9 cellular contexts compared by ENCODE assay signal in genomic region chr1:99737016-99737415, GRCh38. TPM values are rescaled to one million over a fixed set of nuclear protein-coding genes. Genes with fewer than 3 reads are reported as not detected.
DNase-seq lines count a peak whose midpoint lies in the region; ATAC-seq and TF ChIP-seq lines count a peak whose summit lies in the region.
"Had no signal": no experiment of that assay in that cellular context is flagged by ENCODE, and none has a peak within 500 bp of the region (broad histone marks: within the 10 kb centered on the region; RNA-seq: fewer than 3 reads in every experiment).

No MANE protein-coding gene starts in this region.

- H3K4me1 ChIP-seq in RWPE2 (ENCODE audit: insufficient read depth, poor library complexity, severe bottlenecking) (no peaks in the 10 kb centered on the region), body of pancreas (no peaks in the 10 kb centered on the region)

- no peak overlapping the region for H3K4me3 Mint-ChIP-seq in progenitor cell of endocrine pancreas (ENCODE audit: low read depth)

- intact Hi-C loops in body of pancreas (cut with DNase I): no loop called here

- no peaks in the 10 kb centered on the region for H3K9me3 ChIP-seq in RWPE2 (ENCODE audit: severe bottlenecking)
- no peaks in the 10 kb centered on the region for H3K9me3 ChIP-seq in body of pancreas

- H3K27me3 Mint-ChIP-seq in progenitor cell of endocrine pancreas: no peaks in the 10 kb centered on the region

- no peaks in the 10 kb centered on the region for H3K36me3 Mint-ChIP-seq in progenitor cell of endocrine pancreas (ENCODE audit: insufficient read depth)

- TF ChIP-seq CTCF in RWPE2 (IDR thresholded peaks at IDR 0.05; ENCODE audit: poor library complexity, severe bottlenecking) (peak; percentile 40), foreskin fibroblast (IDR thresholded peaks at IDR 0.05; ENCODE audit: low read depth, low read length) (peak; percentile 48), progenitor cell of endocrine pancreas (IDR thresholded peaks at IDR 0.05; ENCODE audit: unreplicated experiment) (peak; percentile 53), body of pancreas (IDR thresholded peaks at IDR 0.05) (peak in 1 of 7 experiments; percentile 22)

- ATAC-seq in RWPE2 (ENCODE audit: low read depth) (peak; percentile 71; the same call in 1 of the 3 replicates), body of pancreas (no peak), GM18870 (IDR thresholded peaks at IDR 0.05; ENCODE audit: unreplicated experiment) (no peak)

- no peak overlapping the region for H3K27ac Mint-ChIP-seq in progenitor cell of endocrine pancreas

- no peak for TF ChIP-seq POLR2A in body of pancreas (IDR thresholded peaks at IDR 0.05)

- H3K9me3 Mint-ChIP-seq in progenitor cell of endocrine pancreas (ENCODE audit: low read depth): no peaks in the 10 kb centered on the region

- 51 to 63% methylated on average over 4 of the region's 4 CpGs for WGBS in body of pancreas, 2 donors

- H3K36me3 ChIP-seq in RWPE2 (ENCODE audit: low read depth): peaks cover 4% of the 10 kb centered on the region; the same call in 1 of the 2 replicates
- H3K36me3 ChIP-seq in body of pancreas (replicated peaks in 1 of 2; ENCODE audit: insufficient read depth in 1 of 2, low read depth in 2 of 2): no peaks in the 10 kb centered on the region

- H3K27ac ChIP-seq in RWPE2 (ENCODE audit: poor library complexity, severe bottlenecking): no peak overlapping the region
- no peak overlapping the region for H3K27ac ChIP-seq in body of pancreas
- H3K27ac ChIP-seq: HL-60 had no signal

- H3K27me3 ChIP-seq in RWPE2 (ENCODE audit: insufficient read depth, poor library complexity, severe bottlenecking): no peaks in the 10 kb centered on the region
- H3K27me3 ChIP-seq in body of pancreas: no peaks in the 10 kb centered on the region

- peaks cover 10% of the 10 kb centered on the region for H3K4me1 Mint-ChIP-seq in progenitor cell of endocrine pancreas (ENCODE audit: low read depth)

- peak; percentile 71 for DNase-seq in D341Med (ENCODE audit: low spot score)
- DNase-seq in HT1080 (ENCODE audit: low read depth): peak; percentile 72
- no peak for DNase-seq in RWPE2 (ENCODE audit: low spot score)
- peak; percentile 48 to 82 for DNase-seq in foreskin fibroblast
- no peak for DNase-seq in progenitor cell of endocrine pancreas (ENCODE audit: low spot score, unreplicated experiment)
- no peak for DNase-seq in body of pancreas
- no peak for DNase-seq in NCI-H2196 treated with DMSO at 0.1 percent for 48 hours (lab: John Stamatoyannopoulos, UW; ENCODE audit: unreplicated experiment)

- H3K4me3 ChIP-seq in RWPE2 (ENCODE audit: severe bottlenecking): no peak overlapping the region
- H3K4me3 ChIP-seq in foreskin fibroblast (ENCODE audit: low read depth in 1 of 2, low read length in 2 of 2): no peak overlapping the region
- no peak overlapping the region for H3K4me3 ChIP-seq in body of pancreas

RNA-seq across cellular contexts. Expression of gene FRRS1, which starts 29.4 kb away (rescaled TPM):
- 1.9 and 4.0 TPM in 2 replicates for total RNA-seq in HT1080 (2014; rRNA removed; shearing (Covaris generic))
- polyA plus RNA-seq in HT1080 (2015; cell fraction: cytosol; rRNA removed): 1.3 and 1.7 TPM in 2 replicates
- polyA plus RNA-seq in HT1080 (2015; cell fraction: nucleus; rRNA removed): 5.1 and 5.8 TPM in 2 replicates
- total RNA-seq in progenitor cell of endocrine pancreas (7.6 and 8.6 TPM in 2 replicates), body of pancreas (1 to 10 TPM; 2.0 to 2.3 TPM)

Comparison
In these comparisons a context has a peak if more than half of its experiments do, and no peak if none do; other contexts are left out.
1. DNase-seq: peak in D341Med (single experiment), HT1080 (single experiment) and foreskin fibroblast (2 of 2); none in RWPE2 (single experiment), progenitor cell of endocrine pancreas (single experiment), body of pancreas (0 of 4) and NCI-H2196 treated with DMSO at 0.1 percent for 48 hours (single experiment).